ENCODE assay signal across 12 cellular contexts in the genomic region with DNA sequence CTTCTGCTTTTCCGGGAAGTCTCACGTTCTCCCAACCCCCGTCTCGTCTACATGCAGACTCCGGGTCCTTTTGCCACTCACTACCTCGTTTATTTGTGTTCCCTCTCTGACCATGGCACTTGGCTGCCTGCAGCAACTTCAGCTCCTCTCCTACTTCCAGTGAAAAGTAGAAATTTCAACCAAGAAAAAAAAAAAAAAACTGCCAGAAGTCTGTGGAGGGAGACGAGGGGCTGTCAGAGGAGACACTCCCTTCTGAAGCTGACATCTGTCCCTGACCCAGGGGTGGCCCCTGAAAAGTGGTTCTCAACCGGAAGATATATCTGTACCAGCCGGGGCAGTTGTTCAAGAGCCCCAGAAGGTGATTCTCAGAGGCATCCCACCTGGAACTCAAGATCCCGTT. TPM values are rescaled to one million over a fixed set of nuclear protein-coding genes. Genes with fewer than 3 reads are reported as not detected.
A peak's percentile ranks its signal among the peaks of the same experiment; 100 is the strongest.
DNase-seq lines count a peak whose midpoint lies in the region; ATAC-seq, FAIRE-seq and TF ChIP-seq lines count a peak whose summit lies in the region.
"Had no signal": no experiment of that assay in that cellular context is flagged by ENCODE, and none has a peak within 500 bp of the region (broad histone marks: within the 10 kb centered on the region; RNA-seq: fewer than 3 reads in every experiment).

No MANE protein-coding gene starts in this region.

- H3K27ac ChIP-seq in A549: no peak overlapping the region
- H3K27ac ChIP-seq: brain microvascular endothelial cell had no signal

- peak overlapping the region; percentile 50 for H3K4me3 Mint-ChIP-seq in activated naive CD8-positive, alpha-beta T cell treated with anti-CD3 and anti-CD28 coated beads, Interleukin-2, amount 10 ng/mL, durations not matched to agents 7 days and 5 days
- H3K4me3 Mint-ChIP-seq in activated CD4-positive, alpha-beta memory T cell treated with anti-CD3 and anti-CD28 coated beads, Interleukin-2, amount 10 ng/mL, durations not matched to agents 7 days and 5 days: no peak overlapping the region

- POLR2A ChIA-PET in A549 (lab: Yijun Ruan, JAX): no interaction called here
- POLR2A ChIA-PET in activated naive CD8-positive, alpha-beta T cell treated with anti-CD3 and anti-CD28 coated beads, Interleukin-2, amount 10 ng/mL, durations not matched to agents 7 days and 5 days (lab: Charles Lee): no interaction called here
- POLR2A ChIA-PET in activated CD4-positive, alpha-beta memory T cell treated with anti-CD3 and anti-CD28 coated beads, Interleukin-2, amount 10 ng/mL, durations not matched to agents 7 days and 5 days (lab: Charles Lee): no interaction called here

- H3K4me2 ChIP-seq in A549: peak overlapping the region; percentile 92; the same call in 2 of the 3 replicates

- no peak for TF ChIP-seq EP300 in A549 (IDR thresholded peaks at IDR 0.05)

- peaks cover 6% of the 10 kb centered on the region for H3K4me1 Mint-ChIP-seq in activated naive CD8-positive, alpha-beta T cell treated with anti-CD3 and anti-CD28 coated beads, Interleukin-2, amount 10 ng/mL, durations not matched to agents 7 days and 5 days
- H3K4me1 Mint-ChIP-seq in activated CD4-positive, alpha-beta memory T cell treated with anti-CD3 and anti-CD28 coated beads, Interleukin-2, amount 10 ng/mL, durations not matched to agents 7 days and 5 days: peaks cover 10% of the 10 kb centered on the region

- no peak for TF ChIP-seq CTCF in A549 (IDR thresholded peaks at IDR 0.05)

- H3K9me3 ChIP-seq in A549 (no peaks in the 10 kb centered on the region), ES-I3 (ENCODE audit: control insufficient read depth, insufficient read depth, low read length) (no peaks in the 10 kb centered on the region), mucosa of stomach (ENCODE audit: control insufficient read depth, low read length) (no peaks in the 10 kb centered on the region)
- H3K9me3 ChIP-seq: HAP-1 had no signal

- no peak for TF ChIP-seq RAD21 in A549 (conservative IDR thresholded peaks at IDR 0.05 in 1 of 2, IDR thresholded peaks at IDR 0.05 in 1 of 2)

- 19% methylated on average over 10 of the region's 10 CpGs for WGBS in A549 (ENCODE audit: missing lambda C conversion rate)

- ATAC-seq in A549 (no peak), HG03442 (IDR thresholded peaks at IDR 0.05; ENCODE audit: unreplicated experiment) (no peak)
- ATAC-seq in activated naive CD8-positive, alpha-beta T cell treated with anti-CD3 and anti-CD28 coated beads, Interleukin-2, amount 10 ng/mL, durations not matched to agents 7 days and 5 days (ENCODE audit: low read depth): no peak

- peaks cover 14% of the 10 kb centered on the region for H3K27me3 ChIP-seq in mucosa of stomach (ENCODE audit: control insufficient read depth, insufficient read depth, low read length)

- TF ChIP-seq POLR2A in A549 (IDR thresholded peaks at IDR 0.05; ENCODE audit: low read length): no peak

- no peaks in the 10 kb centered on the region for H3K36me3 Mint-ChIP-seq in activated naive CD8-positive, alpha-beta T cell treated with anti-CD3 and anti-CD28 coated beads, Interleukin-2, amount 10 ng/mL, durations not matched to agents 7 days and 5 days
- H3K36me3 Mint-ChIP-seq in activated CD4-positive, alpha-beta memory T cell treated with anti-CD3 and anti-CD28 coated beads, Interleukin-2, amount 10 ng/mL, durations not matched to agents 7 days and 5 days (ENCODE audit: low read depth): no peaks in the 10 kb centered on the region

- CTCF ChIA-PET in A549 (lab: Yijun Ruan, JAX): interaction anchor here (0.6 to 2.3 kb wide), 7 partner anchors 9 to 251 kb away, joined by 3 to 14 read pairs (median 5); no protein-coding TSS in a partner anchor
- CTCF ChIA-PET in activated CD4-positive, alpha-beta memory T cell treated with anti-CD3 and anti-CD28 coated beads, Interleukin-2, amount 10 ng/mL, durations not matched to agents 7 days and 5 days (lab: Charles Lee): interaction anchor here (0.6 to 2.7 kb wide), 7 partner anchors 8 to 685 kb away, joined by 3 to 18 read pairs (median 4); no protein-coding TSS in a partner anchor

- H3K4me1 ChIP-seq in A549 (no peaks in the 10 kb centered on the region), ES-I3 (ENCODE audit: insufficient read depth, low read length) (no peaks in the 10 kb centered on the region), mucosa of stomach (ENCODE audit: control insufficient read depth, insufficient read depth, low read length) (peaks cover 6% of the 10 kb centered on the region)

- DNase-seq in A549 (ENCODE audit: low read depth in 1 of 2, low spot score in 1 of 2) (no peak), SW480 (ENCODE audit: low spot score) (no peak)
- DNase-seq in activated naive CD8-positive, alpha-beta T cell treated with anti-CD3 and anti-CD28 coated beads, Interleukin-2, amount 10 ng/mL, durations not matched to agents 7 days and 5 days: no peak
- DNase-seq in stimulated activated CD4-positive, alpha-beta T cell treated with anti-CD3 and anti-CD28 coated beads, Interleukin-12 subunit alpha, Interleukin-12 subunit beta, amount 100 ng/mL, for 4 hours: no peak
- DNase-seq in activated CD4-positive, alpha-beta memory T cell treated with anti-CD3 and anti-CD28 coated beads, Interleukin-2, amount 10 ng/mL, durations not matched to agents 7 days and 5 days: no peak
- DNase-seq: brain microvascular endothelial cell; NK-92 treated with Interleukin-12 subunit alpha and Interleukin-12 subunit beta, amount 100 ng/mL, for 24 hours had no signal

- no peak for FAIRE-seq in A549 (lab: Jason Lieb, UNC)

- no peaks in the 10 kb centered on the region for H3K9me3 Mint-ChIP-seq in activated naive CD8-positive, alpha-beta T cell treated with anti-CD3 and anti-CD28 coated beads, Interleukin-2, amount 10 ng/mL, durations not matched to agents 7 days and 5 days
- H3K9me3 Mint-ChIP-seq in activated CD4-positive, alpha-beta memory T cell treated with anti-CD3 and anti-CD28 coated beads, Interleukin-2, amount 10 ng/mL, durations not matched to agents 7 days and 5 days: no peaks in the 10 kb centered on the region

- H3K9ac ChIP-seq in ES-I3 (ENCODE audit: low read depth, low read length) (peak overlapping the region; percentile 78; the same call in 1 of the 2 replicates), mucosa of stomach (ENCODE audit: low read length) (peak overlapping the region; percentile 32)

- H3K27me3 Mint-ChIP-seq in activated naive CD8-positive, alpha-beta T cell treated with anti-CD3 and anti-CD28 coated beads, Interleukin-2, amount 10 ng/mL, durations not matched to agents 7 days and 5 days: peaks cover 71% of the 10 kb centered on the region
- peaks cover 67% of the 10 kb centered on the region for H3K27me3 Mint-ChIP-seq in activated CD4-positive, alpha-beta memory T cell treated with anti-CD3 and anti-CD28 coated beads, Interleukin-2, amount 10 ng/mL, durations not matched to agents 7 days and 5 days

- no peak overlapping the region; the same call in 2 of the 3 replicates for H3K4me3 ChIP-seq in A549
- no peak overlapping the region for H3K4me3 ChIP-seq in mucosa of stomach (ENCODE audit: low read length)

- H3K27ac Mint-ChIP-seq in activated naive CD8-positive, alpha-beta T cell treated with anti-CD3 and anti-CD28 coated beads, Interleukin-2, amount 10 ng/mL, durations not matched to agents 7 days and 5 days: no peak overlapping the region
- no peak overlapping the region for H3K27ac Mint-ChIP-seq in activated CD4-positive, alpha-beta memory T cell treated with anti-CD3 and anti-CD28 coated beads, Interleukin-2, amount 10 ng/mL, durations not matched to agents 7 days and 5 days

- H3K36me3 ChIP-seq in ES-I3 (ENCODE audit: insufficient read depth, low read length) (no peaks in the 10 kb centered on the region), mucosa of stomach (ENCODE audit: control insufficient read depth, insufficient read depth, low read length) (no peaks in the 10 kb centered on the region)
- H3K36me3 ChIP-seq: brain microvascular endothelial cell, HAP-1 had no signal

TF ChIP-seq in A549, 52 proteins besides CTCF, POLR2A, EP300 and RAD21 (continues in another document):
- no peak for TF ChIP-seq CEBPB (IDR thresholded peaks at IDR 0.05)
- TF ChIP-seq RNF2 (IDR thresholded peaks at IDR 0.05; ENCODE audit: borderline replicate concordance, low read depth): no peak
- no peak for TF ChIP-seq BHLHE40 (IDR thresholded peaks at IDR 0.05; ENCODE audit: low read depth, low read length)
- no peak for TF ChIP-seq CHD4 (IDR thresholded peaks at IDR 0.05; ENCODE audit: borderline replicate concordance)
- no peak for TF ChIP-seq POLR2AphosphoS2 (conservative IDR thresholded peaks at IDR 0.05; ENCODE audit: low read length)
- TF ChIP-seq NPAS2 (CRISPR knock-in tag; IDR thresholded peaks at IDR 0.05; ENCODE audit: borderline replicate concordance): no peak
- TF ChIP-seq USF2 (IDR thresholded peaks at IDR 0.05): no peak
- TF ChIP-seq ZNF302 (CRISPR knock-in tag; IDR thresholded peaks at IDR 0.05): no peak
- TF ChIP-seq MYC (IDR thresholded peaks at IDR 0.05; ENCODE audit: borderline replicate concordance, low read length): no peak
- TF ChIP-seq FOXS1 (CRISPR knock-in tag; IDR thresholded peaks at IDR 0.05): no peak
- no peak for TF ChIP-seq HEYL (CRISPR knock-in tag; IDR thresholded peaks at IDR 0.05)
- no peak for TF ChIP-seq RARB (CRISPR knock-in tag; IDR thresholded peaks at IDR 0.05)
- TF ChIP-seq RFX5 (IDR thresholded peaks at IDR 0.05): no peak
- TF ChIP-seq ESRRA (IDR thresholded peaks at IDR 0.05; ENCODE audit: borderline replicate concordance, low read length): no peak
- TF ChIP-seq TFCP2L1 (CRISPR knock-in tag; IDR thresholded peaks at IDR 0.05): no peak
- TF ChIP-seq HOXB5 (CRISPR knock-in tag; IDR thresholded peaks at IDR 0.05): no peak
- TF ChIP-seq EHF (CRISPR knock-in tag; IDR thresholded peaks at IDR 0.05): no peak

RNA-seq across cellular contexts. Expression of gene MYO5B, which starts 0.7 kb away (rescaled TPM):
- 18.4 and 20.8 TPM in 2 replicates for polyA plus RNA-seq in A549 (2011; rRNA removed)
- 13.4 and 13.6 TPM in 2 replicates for polyA plus RNA-seq in A549 (2012; cell fraction: cytosol; rRNA removed)
- 7.5 and 7.8 TPM in 2 replicates for polyA plus RNA-seq in A549 (2012; cell fraction: nucleus; rRNA removed)
- polyA plus RNA-seq in A549 (2017; fragmentation: RNase III; extraction: RNeasy Plus Mini Kit Qiagen cat#74134 plus additional on column Dnase treatment): 6.4 to 9.4 TPM (median 6.9 TPM) in 3 replicates
- polyA minus RNA-seq in A549 (2011; rRNA and poly(A)+ RNA removed): 19.6 and 23.0 TPM in 2 replicates
- total RNA-seq in activated naive CD8-positive, alpha-beta T cell treated with anti-CD3 and anti-CD28 coated beads, Interleukin-2, amount 10 ng/mL, durations not matched to agents 7 days and 5 days: not detected
- not detected for total RNA-seq in activated CD4-positive, alpha-beta memory T cell treated with anti-CD3 and anti-CD28 coated beads, Interleukin-2, amount 10 ng/mL, durations not matched to agents 7 days and 5 days
- total RNA-seq: activated CD8-positive, alpha-beta memory T cell treated with anti-CD3 and anti-CD28 coated beads for 36 hours had no signal
